In genomic region chr7:129613016-129613337, GRCh38 we compare ENCODE assay signal across 9 cellular contexts. TPM values are rescaled to one million over a fixed set of nuclear protein-coding genes. Genes with fewer than 3 reads are reported as not detected.
DNase-seq lines count a peak whose midpoint lies in the region; ATAC-seq and TF ChIP-seq lines count a peak whose summit lies in the region.
"Had no signal": no experiment of that assay in that cellular context is flagged by ENCODE, and none has a peak within 500 bp of the region (broad histone marks: within the 10 kb centered on the region; RNA-seq: fewer than 3 reads in every experiment).

No MANE protein-coding gene starts in this region.

- H3K9me3 Mint-ChIP-seq in activated CD8-positive, alpha-beta T cell treated with anti-CD3 and anti-CD28 coated beads for 36 hours: no peaks in the 10 kb centered on the region
- H3K9me3 Mint-ChIP-seq in stimulated activated effector memory CD8-positive, alpha-beta T cell treated with anti-CD3 and anti-CD28 coated beads, Interleukin-12 subunit alpha, Interleukin-12 subunit beta, amount 100 ng/mL, for 72 hours: no peaks in the 10 kb centered on the region

- CTCF ChIA-PET in activated CD8-positive, alpha-beta T cell treated with anti-CD3 and anti-CD28 coated beads for 36 hours (lab: Charles Lee): interaction anchor here (0.7 to 2.7 kb wide), 16 partner anchors 9 to 245 kb away, joined by 3 to 25 read pairs (median 5); no protein-coding TSS in a partner anchor

- WGBS in iPS DF 6.9 (ENCODE audit: insufficient coverage, insufficient read length): no CpG with 5 or more reads among the region's 5 CpGs

- ATAC-seq in activated CD8-positive, alpha-beta T cell treated with anti-CD3 and anti-CD28 coated beads for 36 hours: no peak
- ATAC-seq in stimulated activated effector memory CD8-positive, alpha-beta T cell treated with anti-CD3 and anti-CD28 coated beads, Interleukin-12 subunit alpha, Interleukin-12 subunit beta, amount 100 ng/mL, for 72 hours: no peak

- peaks cover 67% of the 10 kb centered on the region for H3K4me1 Mint-ChIP-seq in activated CD8-positive, alpha-beta T cell treated with anti-CD3 and anti-CD28 coated beads for 36 hours (ENCODE audit: low read depth)
- peaks cover 60% of the 10 kb centered on the region for H3K4me1 Mint-ChIP-seq in stimulated activated effector memory CD8-positive, alpha-beta T cell treated with anti-CD3 and anti-CD28 coated beads, Interleukin-12 subunit alpha, Interleukin-12 subunit beta, amount 100 ng/mL, for 72 hours

- peak overlapping the region; percentile 96 for H3K4me3 Mint-ChIP-seq in activated CD8-positive, alpha-beta T cell treated with anti-CD3 and anti-CD28 coated beads for 36 hours
- peak overlapping the region; percentile 90 for H3K4me3 Mint-ChIP-seq in stimulated activated effector memory CD8-positive, alpha-beta T cell treated with anti-CD3 and anti-CD28 coated beads, Interleukin-12 subunit alpha, Interleukin-12 subunit beta, amount 100 ng/mL, for 72 hours

- peaks cover 1% of the 10 kb centered on the region; the same call in 1 of the 2 replicates for H3K4me1 ChIP-seq in iPS DF 6.9 (ENCODE audit: control insufficient read depth, insufficient read depth, low read length)

- POLR2A ChIA-PET in activated CD8-positive, alpha-beta T cell treated with anti-CD3 and anti-CD28 coated beads for 36 hours (lab: Charles Lee): interaction anchor here (1.0 to 1.8 kb wide), 5 partner anchors 10 to 27 kb away, joined by 4 to 9 read pairs (median 5); no protein-coding TSS in a partner anchor

- H3K27ac Mint-ChIP-seq in activated CD8-positive, alpha-beta T cell treated with anti-CD3 and anti-CD28 coated beads for 36 hours: peak overlapping the region; percentile 94
- peak overlapping the region; percentile 93 for H3K27ac Mint-ChIP-seq in stimulated activated effector memory CD8-positive, alpha-beta T cell treated with anti-CD3 and anti-CD28 coated beads, Interleukin-12 subunit alpha, Interleukin-12 subunit beta, amount 100 ng/mL, for 72 hours

- H3K27ac ChIP-seq in iPS DF 6.9 (ENCODE audit: low read length): no peak overlapping the region

- peaks cover 5% of the 10 kb centered on the region; the same call in 1 of the 2 replicates for H3K36me3 ChIP-seq in iPS DF 6.9 (ENCODE audit: control insufficient read depth, insufficient read depth, low read length)

- intact Hi-C loops in activated CD8-positive, alpha-beta T cell treated with anti-CD3 and anti-CD28 coated beads for 36 hours (cut with micrococcal nuclease): loop anchor here (10.0 kb wide), 1 partner anchor 118 kb away; no protein-coding TSS in a partner anchor

- DNase-seq in HFF-Myc (ENCODE audit: extremely low read depth, low read depth) (no peak), iPS DF 6.9 (ENCODE audit: low read depth, low spot score) (no peak), NCI-H345 treated with DMSO at 0.1 percent for 48 hours (lab: John Stamatoyannopoulos, UW; ENCODE audit: unreplicated experiment) (no peak), NCI-H2227 (lab: John Stamatoyannopoulos, UW; ENCODE audit: unreplicated experiment) (no peak)
- DNase-seq in activated CD8-positive, alpha-beta T cell treated with anti-CD3 and anti-CD28 coated beads for 36 hours: no peak
- DNase-seq in stimulated activated effector memory CD8-positive, alpha-beta T cell treated with anti-CD3 and anti-CD28 coated beads, Interleukin-12 subunit alpha, Interleukin-12 subunit beta, amount 100 ng/mL, for 72 hours (ENCODE audit: low spot score in 2 of 2): no peak
- no peak for DNase-seq in activated CD4-positive, CD25-positive, alpha-beta regulatory T cell (lab: John Stamatoyannopoulos, UW)
- DNase-seq in activated CD4-positive, CD25-positive, alpha-beta regulatory T cell treated with anti-CD3 and anti-CD28 coated beads, Interleukin-2, amount 50 U/mL, for 72 hours: no peak
- DNase-seq: SIG-M5 had no signal

- no peaks in the 10 kb centered on the region for H3K9me3 ChIP-seq in iPS DF 6.9 (ENCODE audit: control insufficient read depth, insufficient read depth, low read length)

- H3K4me3 ChIP-seq in HFF-Myc (replicated peaks; ENCODE audit: low read depth, low read length) (peak overlapping the region; percentile 94), iPS DF 6.9 (ENCODE audit: low read length) (peak overlapping the region; percentile 16; the same call in 1 of the 2 replicates)

- H3K27me3 Mint-ChIP-seq in activated CD8-positive, alpha-beta T cell treated with anti-CD3 and anti-CD28 coated beads for 36 hours: no peaks in the 10 kb centered on the region

- no peaks in the 10 kb centered on the region for H3K27me3 ChIP-seq in iPS DF 6.9 (ENCODE audit: control insufficient read depth, insufficient read depth, low read length)

- peaks cover 32% of the 10 kb centered on the region for H3K36me3 Mint-ChIP-seq in activated CD8-positive, alpha-beta T cell treated with anti-CD3 and anti-CD28 coated beads for 36 hours (ENCODE audit: low read depth)
- peaks cover 40% of the 10 kb centered on the region for H3K36me3 Mint-ChIP-seq in stimulated activated effector memory CD8-positive, alpha-beta T cell treated with anti-CD3 and anti-CD28 coated beads, Interleukin-12 subunit alpha, Interleukin-12 subunit beta, amount 100 ng/mL, for 72 hours

- no peak for TF ChIP-seq CTCF in HFF-Myc (IDR thresholded peaks at IDR 0.05; ENCODE audit: low read depth, low read length, missing control alignments)
- TF ChIP-seq CTCF in activated CD8-positive, alpha-beta T cell treated with anti-CD3 and anti-CD28 coated beads for 36 hours (IDR thresholded peaks at IDR 0.05): no peak

RNA-seq across cellular contexts. Expression of gene NRF1, which starts 1.5 kb away (rescaled TPM):
- 10 to 100 TPM; 23.3 to 23.9 TPM for total RNA-seq in activated CD8-positive, alpha-beta T cell treated with anti-CD3 and anti-CD28 coated beads for 36 hours
